ENCODE assay signal across 33 cellular contexts in genomic region chr10:89668391-89669180, GRCh38. TPM values are rescaled to one million over a fixed set of nuclear protein-coding genes. Genes with fewer than 3 reads are reported as not detected.
DNase-seq lines count a peak whose midpoint lies in the region; ATAC-seq, FAIRE-seq and TF ChIP-seq lines count a peak whose summit lies in the region.
"Had no signal": no experiment of that assay in that cellular context is flagged by ENCODE, and none has a peak within 500 bp of the region (broad histone marks: within the 10 kb centered on the region; RNA-seq: fewer than 3 reads in every experiment).

No MANE protein-coding gene starts in this region.

- in situ Hi-C loops in HepG2 (cut with HindIII; ENCODE audit: extremely low pct_ligation_motif_present, low pct_unique_long_range_greater_than_20kb): no loop called here

- intact Hi-C loops in HepG2 (cut with micrococcal nuclease; ENCODE audit: unreplicated experiment): no loop called here
- intact Hi-C loops in right lobe of liver (cut with DNase I): no loop called here

- TF ChIP-seq EP300 in HepG2 (IDR thresholded peaks at IDR 0.05; ENCODE audit: low read depth in 2 of 2, low read length in 2 of 2): no peak
- TF ChIP-seq EP300 in HepG2 (CRISPR knock-in tag; IDR thresholded peaks at IDR 0.05; ENCODE audit: borderline replicate concordance): no peak

- peak overlapping the region; percentile 40 for H3K4me2 ChIP-seq in HepG2 (ENCODE audit: low read depth, low read length)
- H3K4me2 ChIP-seq: A549, GM23338 had no signal

- H3K36me3 ChIP-seq in HepG2 (replicated peaks in 1 of 2; ENCODE audit: control insufficient read depth in 1 of 2, insufficient read depth in 2 of 2, low read length in 2 of 2): no peaks in the 10 kb centered on the region
- H3K36me3 ChIP-seq in right lobe of liver: no peaks in the 10 kb centered on the region
- no peaks in the 10 kb centered on the region for H3K36me3 ChIP-seq in mucosa of rectum (ENCODE audit: control insufficient read depth in 2 of 2, insufficient read depth in 2 of 2, low read length in 2 of 2)
- H3K36me3 ChIP-seq: breast epithelium, right atrium auricular region, spleen had no signal

- ATAC-seq in HepG2 (peak; percentile 68), right lobe of liver (no peak)
- ATAC-seq: A549; GM23338; stimulated activated naive CD8-positive, alpha-beta T cell treated with anti-CD3 and anti-CD28 coated beads, Interleukin-15, Interleukin-2, amounts not matched to agents 100 U/mL and 50 U/mL, for 24 hours had no signal

- no peak for FAIRE-seq in HepG2 (lab: Jason Lieb, UNC)
- FAIRE-seq: colon, islet of Langerhans had no signal

- no peak overlapping the region for H3K27ac ChIP-seq in HepG2 (ENCODE audit: extremely low read length, insufficient read depth, low read length)
- H3K27ac ChIP-seq in right lobe of liver: no peak overlapping the region
- H3K27ac ChIP-seq in mucosa of rectum (ENCODE audit: low read depth in 2 of 2, low read length in 2 of 2): peak overlapping the region; percentile 67 to 71
- H3K27ac ChIP-seq: A549, breast epithelium, parathyroid adenoma, right atrium auricular region, spleen had no signal

- DNase-seq in HepG2 (ENCODE audit: low spot score) (peak; percentile 48), right lobe of liver (no peak), epithelial cell of esophagus (ENCODE audit: low read depth) (peak; percentile 49), SW 1271 (lab: John Stamatoyannopoulos, UW) (no peak), amygdala (lab: John Stamatoyannopoulos, UW) (no peak), amniotic stem cell (lab: John Stamatoyannopoulos, UW) (no peak), NCI-H2171 (lab: John Stamatoyannopoulos, UW) (no peak)
- DNase-seq: activated CD4-positive, alpha-beta memory T cell treated with anti-CD3 and anti-CD28 coated beads for 36 hours; activated CD4-positive, CD25-positive, alpha-beta regulatory T cell treated with anti-CD3 and anti-CD28 coated beads, Interleukin-2, amount 50 U/mL, for 72 hours; activated CD8-positive, alpha-beta memory T cell treated with anti-CD3 and anti-CD28 coated beads, Interleukin-2, amount 50 U/mL, for 4 hours; activated naive CD4-positive, alpha-beta T cell treated with anti-CD3 and anti-CD28 coated beads for 36 hours; Calu3; CD4-positive, CD25-positive, alpha-beta regulatory T cell; DND-41; effector CD8-positive, alpha-beta T cell; HFFc6; midbrain; MM.1S; NCI-H1105 treated with DMSO at 0.1 percent for 48 hours; NCI-H2029; NCI-H345; Right ventricle myocardium superior; spleen; stimulated activated CD4-positive, alpha-beta T cell treated with anti-CD3 and anti-CD28 coated beads, Interleukin-2, amount 100 ng/mL, for 24 hours; stimulated activated naive CD8-positive, alpha-beta T cell treated with anti-CD3 and anti-CD28 coated beads, Interleukin-15, Interleukin-2, amounts not matched to agents 100 U/mL and 50 U/mL, for 24 hours had no signal

- 77% methylated on average over 4 of the region's 4 CpGs for WGBS in HepG2 (ENCODE audit: low lambda C conversion rate)
- WGBS in right lobe of liver (ENCODE audit: insufficient coverage, low coverage, low lambda C conversion rate, missing lambda C conversion rate): 71% methylated on average over 4 of the region's 4 CpGs

- H3K4me3 ChIP-seq in HepG2 (replicated peaks in 1 of 3; ENCODE audit: insufficient read depth in 1 of 3, low read depth in 2 of 3, low read length in 3 of 3) (no peak overlapping the region), right lobe of liver (no peak overlapping the region), epithelial cell of esophagus (ENCODE audit: low read length) (no peak overlapping the region), mucosa of rectum (ENCODE audit: low read length in 2 of 2) (peak overlapping the region; percentile 29 to 41)
- H3K4me3 ChIP-seq: A549, breast epithelium, GM23338, right atrium auricular region, spleen had no signal

- TF ChIP-seq RAD21 in HepG2 (CRISPR knock-in tag; IDR thresholded peaks at IDR 0.05): no peak

- BruUV-seq in HepG2 (replicated peaks; lab: Mats Ljungman, UMichigan): no TSS peak

- TF ChIP-seq CTCF in HepG2 (CRISPR knock-in tag; IDR thresholded peaks at IDR 0.05): no peak
- no peak for TF ChIP-seq CTCF in right lobe of liver (IDR thresholded peaks at IDR 0.05)
- no peak for TF ChIP-seq CTCF in epithelial cell of esophagus (IDR thresholded peaks at IDR 0.05; ENCODE audit: insufficient read depth, low read depth, low read length, missing control alignments)

- H2AFZ ChIP-seq in HepG2 (ENCODE audit: low read length): peak overlapping the region; percentile 17
- H2AFZ ChIP-seq: GM23338, parathyroid adenoma had no signal

- POLR2A ChIA-PET in HepG2 (lab: Yijun Ruan, JAX): interaction anchor here (1.5 to 2.2 kb wide), 2 partner anchors 25 to 33 kb away, joined by 5 to 16 read pairs; partner anchors contain the start of gene KIF20B

- peaks cover 40% of the 10 kb centered on the region for H3K4me1 ChIP-seq in HepG2 (ENCODE audit: insufficient read depth, low read length)
- no peaks in the 10 kb centered on the region for H3K4me1 ChIP-seq in right lobe of liver
- peaks cover 5 to 8% of the 10 kb centered on the region in 2 donors for H3K4me1 ChIP-seq in mucosa of rectum (ENCODE audit: control insufficient read depth in 2 of 2, insufficient read depth in 2 of 2, low read length in 2 of 2)
- H3K4me1 ChIP-seq: A549, breast epithelium, parathyroid adenoma, right atrium auricular region, spleen had no signal

- H3K9me3 ChIP-seq in HepG2 (ENCODE audit: low read length): no peaks in the 10 kb centered on the region
- H3K9me3 ChIP-seq in right lobe of liver: no peaks in the 10 kb centered on the region
- H3K9me3 ChIP-seq in mucosa of rectum (ENCODE audit: control insufficient read depth in 2 of 2, low read length in 2 of 2): no peaks in the 10 kb centered on the region
- H3K9me3 ChIP-seq: A549, breast epithelium, right atrium auricular region, spleen had no signal

- no peaks in the 10 kb centered on the region for H4K20me1 ChIP-seq in HepG2 (ENCODE audit: insufficient read depth, low read length)

- no peaks in the 10 kb centered on the region for H3K27me3 ChIP-seq in HepG2 (ENCODE audit: control insufficient read depth in 1 of 2, insufficient read depth in 2 of 2, low read length in 2 of 2)
- no peaks in the 10 kb centered on the region for H3K27me3 ChIP-seq in right lobe of liver
- H3K27me3 ChIP-seq in mucosa of rectum (ENCODE audit: control insufficient read depth in 2 of 2, insufficient read depth in 2 of 2, low read length in 2 of 2): peaks cover 0 to 2% of the 10 kb centered on the region in 2 donors
- H3K27me3 ChIP-seq: breast epithelium, right atrium auricular region, spleen had no signal

- no peaks in the 10 kb centered on the region for H3K79me2 ChIP-seq in HepG2 (ENCODE audit: insufficient read depth, low read length)
- H3K79me2 ChIP-seq: parathyroid adenoma had no signal

- no peak for TF ChIP-seq POLR2A in HepG2 (IDR thresholded peaks at IDR 0.05; ENCODE audit: insufficient read depth in 1 of 2, low read depth in 2 of 2, low read length in 2 of 2)
- TF ChIP-seq POLR2A in right lobe of liver (IDR thresholded peaks at IDR 0.05): no peak

- CTCF ChIA-PET in HepG2 (lab: Yijun Ruan, JAX; ENCODE audit: low intra/inter-chr PET ratio, low total read pairs): no interaction called here

- H3K9ac ChIP-seq in HepG2 (ENCODE audit: insufficient read depth, low read depth, low read length) (no peak overlapping the region), mucosa of rectum (ENCODE audit: low read depth in 1 of 2, low read length in 2 of 2) (no peak overlapping the region)
- H3K9ac ChIP-seq: parathyroid adenoma had no signal

RNA-seq across cellular contexts. Expression of gene PANK1, which starts 23.5 kb away (rescaled TPM):
- total RNA-seq in HepG2 (2016; rRNA removed; fragmentation: Illumina TruSeq; extraction: Trizol) (33.3 and 46.5 TPM in 2 replicates), right lobe of liver (10 to 100 TPM; 13.3 to 71.0 (median 48.6) TPM)
- total RNA-seq in HepG2 (2016; cell fraction: cytosol; rRNA removed; fragmentation: Illumina TruSeq; extraction: Trizol; ENCODE audit: low read depth): 6.8 and 8.5 TPM in 2 replicates
- 34.1 and 46.4 TPM in 2 replicates for total RNA-seq in HepG2 (2016; cell fraction: insoluble cytoplasmic fraction; rRNA removed; fragmentation: Illumina TruSeq; extraction: Trizol)
- total RNA-seq in HepG2 (2016; cell fraction: membrane; rRNA removed; fragmentation: Illumina TruSeq; extraction: Trizol): 25.9 and 26.8 TPM in 2 replicates
- 25.0 and 33.6 TPM in 2 replicates for total RNA-seq in HepG2 (2016; cell fraction: nucleus; rRNA removed; fragmentation: Illumina TruSeq; extraction: Trizol)
- polyA plus RNA-seq in HepG2 (2011; rRNA removed): 15.6 and 18.2 TPM in 2 replicates
- polyA plus RNA-seq in HepG2 (2011; cell fraction: cytosol; rRNA removed): 10.3 and 15.1 TPM in 2 replicates
- polyA plus RNA-seq in HepG2 (2011; cell fraction: nucleus; rRNA removed): 4.2 and 6.1 TPM in 2 replicates
- 15.3 and 17.5 TPM in 2 replicates for polyA plus RNA-seq in HepG2 (2012)
- 5.7 and 6.2 TPM in 2 replicates for polyA plus RNA-seq in HepG2 (2016; cell fraction: cytosol; fragmentation: Illumina TruSeq; extraction: Trizol; ENCODE audit: low read depth)
- polyA plus RNA-seq in HepG2 (2016; cell fraction: insoluble cytoplasmic fraction; fragmentation: Illumina TruSeq; extraction: Trizol; ENCODE audit: low read depth): 43.3 and 44.9 TPM in 2 replicates
- polyA plus RNA-seq in HepG2 (2016; cell fraction: membrane; fragmentation: Illumina TruSeq; extraction: Trizol; ENCODE audit: low read depth): 17.9 and 18.2 TPM in 2 replicates
- 22.4 and 26.9 TPM in 2 replicates for polyA plus RNA-seq in HepG2 (2016; cell fraction: nucleus; fragmentation: Illumina TruSeq; extraction: Trizol; ENCODE audit: insufficient read depth, low read depth)
- 15.5 and 17.6 TPM in 2 replicates for polyA minus RNA-seq in HepG2 (2011; rRNA and poly(A)+ RNA removed; ENCODE audit: low replicate concordance)
- polyA minus RNA-seq in HepG2 (2011; cell fraction: cytosol; rRNA and poly(A)+ RNA removed): 15.5 and 15.7 TPM in 2 replicates
- 18.3 and 31.2 TPM in 2 replicates for polyA minus RNA-seq in HepG2 (2011; cell fraction: nucleus; rRNA and poly(A)+ RNA removed)

RNA-seq across cellular contexts. Expression of gene KIF20B, which starts 32.8 kb away (rescaled TPM):
- 38.6 and 83.9 TPM in 2 replicates for total RNA-seq in HepG2 (2016; rRNA removed; fragmentation: Illumina TruSeq; extraction: Trizol)
- total RNA-seq in HepG2 (2016; cell fraction: cytosol; rRNA removed; fragmentation: Illumina TruSeq; extraction: Trizol; ENCODE audit: low read depth): 21.6 and 26.9 TPM in 2 replicates
- total RNA-seq in HepG2 (2016; cell fraction: insoluble cytoplasmic fraction; rRNA removed; fragmentation: Illumina TruSeq; extraction: Trizol): 33.9 and 79.2 TPM in 2 replicates
- 14.5 and 17.8 TPM in 2 replicates for total RNA-seq in HepG2 (2016; cell fraction: membrane; rRNA removed; fragmentation: Illumina TruSeq; extraction: Trizol)
- total RNA-seq in HepG2 (2016; cell fraction: nucleus; rRNA removed; fragmentation: Illumina TruSeq; extraction: Trizol): 56.9 and 63.7 TPM in 2 replicates
- polyA plus RNA-seq in HepG2 (2011; rRNA removed): 1.8 and 3.5 TPM in 2 replicates
- 0.83 and 1.0 TPM in 2 replicates for polyA plus RNA-seq in HepG2 (2011; cell fraction: cytosol; rRNA removed)
- polyA plus RNA-seq in HepG2 (2011; cell fraction: nucleus; rRNA removed): 1.9 and 2.6 TPM in 2 replicates
- 4.1 and 9.6 TPM in 2 replicates for polyA plus RNA-seq in HepG2 (2012)
- 0.58 and 0.72 TPM in 2 replicates for polyA plus RNA-seq in HepG2 (2016; cell fraction: cytosol; fragmentation: Illumina TruSeq; extraction: Trizol; ENCODE audit: low read depth)
- polyA plus RNA-seq in HepG2 (2016; cell fraction: insoluble cytoplasmic fraction; fragmentation: Illumina TruSeq; extraction: Trizol; ENCODE audit: low read depth): 32.9 and 35.2 TPM in 2 replicates
- polyA plus RNA-seq in HepG2 (2016; cell fraction: membrane; fragmentation: Illumina TruSeq; extraction: Trizol; ENCODE audit: low read depth): 1.9 and 2.7 TPM in 2 replicates
- 29.1 and 31.9 TPM in 2 replicates for polyA plus RNA-seq in HepG2 (2016; cell fraction: nucleus; fragmentation: Illumina TruSeq; extraction: Trizol; ENCODE audit: insufficient read depth, low read depth)
- 3.3 and 14.6 TPM in 2 replicates for polyA minus RNA-seq in HepG2 (2011; rRNA and poly(A)+ RNA removed; ENCODE audit: low replicate concordance)
- polyA minus RNA-seq in HepG2 (2011; cell fraction: cytosol; rRNA and poly(A)+ RNA removed): 4.2 and 4.9 TPM in 2 replicates
- 12.7 and 17.1 TPM in 2 replicates for polyA minus RNA-seq in HepG2 (2011; cell fraction: nucleus; rRNA and poly(A)+ RNA removed)
- 1 to 10 TPM in 5 of 6 experiments, under 1 TPM in 1; 0.97 to 3.4 (median 1.7) TPM for total RNA-seq in right lobe of liver

Comparison
In these comparisons a context has a peak if more than half of its experiments do, and no peak if none do; other contexts are left out.
1. DNase-seq: peak in HepG2 (single experiment) and epithelial cell of esophagus (single experiment); none in right lobe of liver (0 of 3), SW 1271 (0 of 2), amygdala (0 of 56), amniotic stem cell (single experiment) and NCI-H2171 (single experiment).
2. H3K27ac ChIP-seq: peak in mucosa of rectum (2 of 2); none in HepG2 (single experiment) and right lobe of liver (0 of 3).
3. H3K4me3 ChIP-seq: peak in mucosa of rectum (2 of 2); none in HepG2 (0 of 3), right lobe of liver (0 of 3) and epithelial cell of esophagus (single experiment).